In genomic region chr10:78744521-78745090, GRCh38 we compare ENCODE assay signal across 15 cellular contexts.
DNase-seq lines count a peak whose midpoint lies in the region; ATAC-seq and TF ChIP-seq lines count a peak whose summit lies in the region.
"Had no signal": no experiment of that assay in that cellular context is flagged by ENCODE, and none has a peak within 500 bp of the region (broad histone marks: within the 10 kb centered on the region; RNA-seq: fewer than 3 reads in every experiment).

No MANE protein-coding gene starts in this region.

- H3K27me3 ChIP-seq in PC-3 (ENCODE audit: low read length) = peaks cover 22% of the 10 kb centered on the region
- H3K27me3 ChIP-seq in upper lobe of left lung = no peaks in the 10 kb centered on the region
- H3K27me3 ChIP-seq in Karpas-422 (ENCODE audit: low read length) = no peaks in the 10 kb centered on the region
- H3K27me3 ChIP-seq: ovary had no signal

- H3K79me2 ChIP-seq in PC-3 (ENCODE audit: low read length) = no peaks in the 10 kb centered on the region
- no peaks in the 10 kb centered on the region for H3K79me2 ChIP-seq in Karpas-422 (ENCODE audit: low read length)

- 73% methylated on average over 8 to 9 of the region's 9 CpGs for whole genome bisulfite sequencing in upper lobe of left lung, 2 donors

- H3F3A ChIP-seq in PC-3 (ENCODE audit: low read length, unreplicated experiment) = no peaks in the 10 kb centered on the region

- H3K4me1 ChIP-seq in PC-3 (ENCODE audit: insufficient read depth, low read length) = no peaks in the 10 kb centered on the region
- H3K4me1 ChIP-seq in upper lobe of left lung = peaks cover 0 to 18% (median 16%) of the 10 kb centered on the region in 4 donors
- no peaks in the 10 kb centered on the region for H3K4me1 ChIP-seq in Karpas-422 (ENCODE audit: low read length)

- no peaks in the 10 kb centered on the region for H3K9me3 ChIP-seq in PC-3 (ENCODE audit: low read length)
- H3K9me3 ChIP-seq in upper lobe of left lung = no peaks in the 10 kb centered on the region
- H3K9me3 ChIP-seq in Karpas-422 (ENCODE audit: low read length) = no peaks in the 10 kb centered on the region
- H3K9me3 ChIP-seq: ovary had no signal

- H3K36me3 Mint-ChIP-seq in nephron (ENCODE audit: low read depth) = no peaks in the 10 kb centered on the region
- H3K36me3 Mint-ChIP-seq in effector memory CD8-positive, alpha-beta T cell (ENCODE audit: insufficient read depth) = no peaks in the 10 kb centered on the region

- H3K9ac ChIP-seq in PC-3 (ENCODE audit: low read length) = no peak overlapping the region
- no peak overlapping the region for H3K9ac ChIP-seq in Karpas-422 (ENCODE audit: low read length)

- DNase-seq in PC-3 = no peak
- DNase-seq in left ventricle myocardium superior = peak; percentile 55
- DNase-seq in upper lobe of left lung = no peak
- no peak for DNase-seq in SKM-1 (lab: John Stamatoyannopoulos, UW; ENCODE audit: unreplicated experiment)
- DNase-seq in Karpas-422 = no peak
- no peak for DNase-seq in effector memory CD8-positive, alpha-beta T cell
- DNase-seq: activated CD8-positive, alpha-beta T cell treated with anti-CD3 and anti-CD28 coated beads for 36 hours; activated naive CD8-positive, alpha-beta T cell treated with anti-CD3 and anti-CD28 coated beads, Interleukin-2, amount 50 U/mL, for 24 hours; CD4-positive, alpha-beta T cell; MM.1S; NCI-H1930; ovary; SW 1271 had no signal

- H4K20me1 ChIP-seq in PC-3 (ENCODE audit: low read length) (no peaks in the 10 kb centered on the region), Karpas-422 (ENCODE audit: insufficient read depth, low read depth, low read length) (no peaks in the 10 kb centered on the region)

- POLR2A ChIA-PET in PC-3 (lab: Charles Lee; ENCODE audit: unreplicated experiment) = no interaction called here

- TF ChIP-seq CTCF in PC-3 (conservative IDR thresholded peaks at IDR 0.05; ENCODE audit: low read depth, low read length) = no peak
- no peak for TF ChIP-seq CTCF in nephron (IDR thresholded peaks at IDR 0.05; ENCODE audit: unreplicated experiment in 3 of 3)
- no peak for TF ChIP-seq CTCF in upper lobe of left lung (IDR thresholded peaks at IDR 0.05)

- no peak for TF ChIP-seq POLR2A in upper lobe of left lung (IDR thresholded peaks at IDR 0.05)

- TF ChIP-seq EP300 in upper lobe of left lung (IDR thresholded peaks at IDR 0.05) = no peak

- CTCF ChIA-PET in PC-3 (lab: Charles Lee) = interaction anchor here (0.6 kb wide), 2 partner anchors 445 to 451 kb away, joined by 3 read pairs; no protein-coding TSS in a partner anchor

- H3K4me1 Mint-ChIP-seq in nephron = peaks cover 58% of the 10 kb centered on the region
- H3K4me1 Mint-ChIP-seq in effector memory CD8-positive, alpha-beta T cell (ENCODE audit: low read depth in 2 of 2) = no peaks in the 10 kb centered on the region

- no TSS peak for BruUV-seq in PC-3 (replicated peaks; lab: Mats Ljungman, UMichigan)

- H3K27ac Mint-ChIP-seq in nephron = peak overlapping the region; percentile 21 to 76 (median 52)
- H3K27ac Mint-ChIP-seq in effector memory CD8-positive, alpha-beta T cell = no peak overlapping the region
- H3K27ac Mint-ChIP-seq: activated CD8-positive, alpha-beta T cell treated with anti-CD3 and anti-CD28 coated beads for 36 hours; activated naive CD8-positive, alpha-beta T cell treated with anti-CD3 and anti-CD28 coated beads, Interleukin-2, amount 50 U/mL, for 24 hours; CD4-positive, alpha-beta T cell had no signal

- ATAC-seq in PC-3 (peak; percentile 16), left ventricle myocardium superior (peak; percentile 73), upper lobe of left lung (ENCODE audit: low FRiP score in 2 of 2) (peak; percentile 25 to 64), HG02973 (IDR thresholded peaks at IDR 0.05; ENCODE audit: unreplicated experiment) (no peak)
- ATAC-seq in effector memory CD8-positive, alpha-beta T cell (replicated peaks) = no peak
- ATAC-seq: activated CD8-positive, alpha-beta T cell treated with anti-CD3 and anti-CD28 coated beads for 36 hours; activated naive CD8-positive, alpha-beta T cell treated with anti-CD3 and anti-CD28 coated beads, Interleukin-2, amount 50 U/mL, for 24 hours had no signal

- no peak overlapping the region for H3K27ac ChIP-seq in PC-3 (ENCODE audit: low read length)
- no peak overlapping the region for H3K27ac ChIP-seq in upper lobe of left lung
- H3K27ac ChIP-seq in Karpas-422 (ENCODE audit: low read length) = no peak overlapping the region
- H3K27ac ChIP-seq: ovary had no signal

- H3K9me2 ChIP-seq in PC-3 (replicated peaks; ENCODE audit: low read length) (no peaks in the 10 kb centered on the region), Karpas-422 (replicated peaks; ENCODE audit: insufficient read depth, low read length) (no peaks in the 10 kb centered on the region)

- H2AFZ ChIP-seq in PC-3 (ENCODE audit: low read length) (no peak overlapping the region), Karpas-422 (ENCODE audit: low read length) (no peak overlapping the region)

- no peaks in the 10 kb centered on the region for H3K36me3 ChIP-seq in PC-3 (ENCODE audit: low read depth, low read length)
- H3K36me3 ChIP-seq in upper lobe of left lung = no peaks in the 10 kb centered on the region
- no peaks in the 10 kb centered on the region for H3K36me3 ChIP-seq in Karpas-422 (ENCODE audit: insufficient read depth, low read length)
- H3K36me3 ChIP-seq: ovary had no signal

- H3K4me3 ChIP-seq in PC-3 (ENCODE audit: low read length) = no peak overlapping the region
- no peak overlapping the region for H3K4me3 ChIP-seq in upper lobe of left lung
- no peak overlapping the region for H3K4me3 ChIP-seq in Karpas-422 (ENCODE audit: low read length)
- H3K4me3 ChIP-seq: ovary had no signal

- H3K4me2 ChIP-seq in PC-3 (ENCODE audit: low read length) (no peak overlapping the region), Karpas-422 (ENCODE audit: low read depth, low read length, poor library complexity, severe bottlenecking) (no peak overlapping the region)

- H3K27me3 Mint-ChIP-seq in nephron (ENCODE audit: low read depth) = peaks cover 6% of the 10 kb centered on the region
- peaks cover 24 to 85% of the 10 kb centered on the region in 2 donors for H3K27me3 Mint-ChIP-seq in effector memory CD8-positive, alpha-beta T cell
- H3K27me3 Mint-ChIP-seq: activated CD8-positive, alpha-beta T cell treated with anti-CD3 and anti-CD28 coated beads for 36 hours; CD4-positive, alpha-beta T cell had no signal

- no peak overlapping the region for H3K4me3 Mint-ChIP-seq in nephron
- H3K4me3 Mint-ChIP-seq in effector memory CD8-positive, alpha-beta T cell = no peak overlapping the region
- H3K4me3 Mint-ChIP-seq: activated CD8-positive, alpha-beta T cell treated with anti-CD3 and anti-CD28 coated beads for 36 hours; activated naive CD8-positive, alpha-beta T cell treated with anti-CD3 and anti-CD28 coated beads, Interleukin-2, amount 50 U/mL, for 24 hours; CD4-positive, alpha-beta T cell had no signal

- no peaks in the 10 kb centered on the region for H3K9me3 Mint-ChIP-seq in nephron
- no peaks in the 10 kb centered on the region for H3K9me3 Mint-ChIP-seq in effector memory CD8-positive, alpha-beta T cell
- H3K9me3 Mint-ChIP-seq: activated CD8-positive, alpha-beta T cell treated with anti-CD3 and anti-CD28 coated beads for 36 hours; CD4-positive, alpha-beta T cell had no signal

- intact Hi-C loops in PC-3 (cut with micrococcal nuclease) (no loop called here), left ventricle myocardium superior (cut with micrococcal nuclease) (no loop called here)

Comparison
In these comparisons a context has a peak if more than half of its experiments do, and no peak if none do; other contexts are left out.
1. ATAC-seq: peak in PC-3 (single experiment), left ventricle myocardium superior (single experiment) and upper lobe of left lung (2 of 2); none in effector memory CD8-positive, alpha-beta T cell (single experiment) and HG02973 (single experiment).
2. H3K27ac Mint-ChIP-seq: peak in nephron (3 of 3); none in effector memory CD8-positive, alpha-beta T cell (0 of 2).